ENCODE assay signal across 22 cellular contexts in the genomic region with DNA sequence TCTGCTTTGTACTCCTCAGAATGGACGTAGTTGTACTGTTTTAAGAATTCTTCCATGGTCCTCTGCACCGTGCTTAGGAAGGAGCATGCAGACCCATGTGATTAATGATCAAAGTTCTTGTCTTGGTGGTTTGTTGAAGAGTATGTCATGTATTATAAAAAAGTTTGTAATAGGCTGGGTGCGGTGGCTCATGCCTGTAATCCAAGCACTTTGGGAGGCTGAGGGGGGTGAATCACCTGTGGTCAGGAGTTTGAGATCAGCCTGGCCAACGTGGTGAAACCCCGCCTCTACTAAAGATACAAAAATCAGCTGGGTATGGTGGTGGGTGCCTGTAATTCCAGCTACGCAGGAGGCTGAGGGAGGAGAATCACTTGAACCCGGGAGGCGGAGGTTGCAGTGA.
"Had no signal": no experiment of that assay in that cellular context is flagged by ENCODE, and none has a peak within 500 bp of the region (broad histone marks: within the 10 kb centered on the region; RNA-seq: fewer than 3 reads in every experiment).

No MANE protein-coding gene starts in this region.

- H3K27me3 ChIP-seq: SJCRH30 had no signal

- H3K4me2 ChIP-seq: KMS-11 had no signal

- DNase-seq: activated CD4-positive, alpha-beta T cell treated with anti-CD3 and anti-CD28 coated beads, Interleukin-2, amount 10 ng/mL, durations not matched to agents 24 days and 14 days; activated CD4-positive, alpha-beta T cell treated with anti-CD3 and anti-CD28 coated beads, Interleukin-2, amount 50 U/mL, for 4 hours; activated CD8-positive, alpha-beta T cell treated with anti-CD3 and anti-CD28 coated beads for 36 hours; activated gamma-delta T cell; activated naive CD4-positive, alpha-beta T cell treated with Interleukin-2 at 50 U/mL for 16 hours; activated naive CD8-positive, alpha-beta T cell treated with anti-CD3 and anti-CD28 coated beads, Interleukin-2, amount 10 ng/mL, durations not matched to agents 7 days and 5 days; activated T-cell treated with anti-CD3 and anti-CD28 coated beads, Interleukin-2, amount 50 U/mL, for 1 hour; activated T-cell treated with anti-CD3 and anti-CD28 coated beads, Interleukin-2, amount 50 U/mL, for 72 hours; caudate nucleus; cerebellar nuclear complex; NCI-H1105; NCI-H1436; NCI-H1694; NCI-H1930; NCI-H2081 treated with DMSO at 0.1 percent for 48 hours; NCI-H345; NCI-H524 treated with DMSO at 0.1 percent for 48 hours; SHP77; SJCRH30; T1000 had no signal

- H3K9ac ChIP-seq: KMS-11 had no signal

- H3K27ac ChIP-seq: KMS-11, SJCRH30, SK-N-MC had no signal

- H3K4me1 ChIP-seq: SJCRH30 had no signal

- H3K4me3 ChIP-seq: SJCRH30, SK-N-MC had no signal

- ATAC-seq: activated CD8-positive, alpha-beta T cell treated with anti-CD3 and anti-CD28 coated beads for 36 hours; activated T-cell treated with anti-CD3 and anti-CD28 coated beads, Interleukin-2, amount 50 U/mL, for 72 hours had no signal

- H3K9me3 ChIP-seq: SJCRH30 had no signal
